In the genomic region with DNA sequence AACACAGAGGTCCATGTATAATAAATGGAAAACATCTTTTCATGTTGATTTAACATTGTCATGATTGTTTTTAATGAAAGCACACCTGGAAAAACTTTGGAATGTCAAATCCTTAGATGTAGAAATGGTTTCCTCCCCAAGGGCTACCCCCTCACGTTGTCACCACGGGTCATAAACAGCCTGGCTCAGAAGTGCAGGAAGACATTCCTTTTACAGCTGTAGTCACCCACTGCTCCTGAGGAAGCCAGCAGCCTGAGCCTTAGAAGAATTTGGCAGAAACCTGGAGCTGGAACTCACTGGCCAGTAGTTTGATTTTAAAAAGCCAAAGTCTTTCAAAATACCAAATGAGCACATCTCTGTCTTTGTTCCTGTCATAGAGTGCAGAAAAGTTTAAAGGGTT, we compare ENCODE assay signal across 14 cellular contexts. TPM values are rescaled to one million over a fixed set of nuclear protein-coding genes. Genes with fewer than 3 reads are reported as not detected.
"Had no signal": no experiment of that assay in that cellular context is flagged by ENCODE, and none has a peak within 500 bp of the region (broad histone marks: within the 10 kb centered on the region; RNA-seq: fewer than 3 reads in every experiment).

No MANE protein-coding gene starts in this region.

- H3K4me3 ChIP-seq: cardiac muscle cell, gastroesophageal sphincter, transverse colon had no signal

- DNase-seq: activated B cell treated with CpG ODN at 0.5 μM for 24 hours; activated CD4-positive, alpha-beta T cell treated with anti-CD3 and anti-CD28 coated beads, Interleukin-2, amount 10 ng/mL, durations not matched to agents 24 days and 14 days; activated naive CD4-positive, alpha-beta T cell; activated naive CD8-positive, alpha-beta T cell treated with anti-CD3 and anti-CD28 coated beads, Interleukin-2, amount 50 U/mL, for 24 hours; effector CD4-positive, alpha-beta T cell; mammary epithelial cell; stimulated activated CD4-positive, alpha-beta T cell treated with anti-CD3 and anti-CD28 coated beads, Interleukin-15, amount 100 ng/mL, for 24 hours; stimulated activated CD4-positive, alpha-beta T cell treated with anti-CD3 and anti-CD28 coated beads, Interleukin-4, amount 100 ng/mL, for 24 hours; T-helper 2 cell; transverse colon had no signal

- H3K36me3 ChIP-seq: cardiac muscle cell, gastroesophageal sphincter, transverse colon had no signal

- ATAC-seq: activated naive CD8-positive, alpha-beta T cell treated with anti-CD3 and anti-CD28 coated beads, Interleukin-2, amount 50 U/mL, for 24 hours; gastroesophageal sphincter had no signal

- H3K27ac ChIP-seq: cardiac muscle cell, transverse colon had no signal

- H3K9me3 ChIP-seq: gastroesophageal sphincter, transverse colon had no signal

- H3K27me3 ChIP-seq: cardiac muscle cell, gastroesophageal sphincter, transverse colon had no signal

RNA-seq across cellular contexts. Expression of gene ADGRF5, which starts 23.7 kb away (rescaled TPM):
- total RNA-seq: activated B cell treated with CpG ODN at 0.5 μM for 24 hours; activated CD4-positive, alpha-beta T cell treated with anti-CD3 and anti-CD28 coated beads, Interleukin-2, amount 10 ng/mL, durations not matched to agents 24 days and 14 days; activated T-helper 1 cell treated with anti-CD3 and anti-CD28 coated beads, Interleukin-12 subunit alpha, Interleukin-12 subunit beta, Interleukin-2, Interleukin-4 antibody, amounts not matched to agents 30 ng/mL and 10 ng/mL and 1 ng/mL, durations not matched to agents 14 hours and 24 hours and 36 hours; osteocyte had no signal
- polyA plus RNA-seq: cardiac muscle cell had no signal
